In genomic region chr15:47934342-47934741, GRCh38 we compare ENCODE assay signal across 9 cellular contexts.
"Had no signal": no experiment of that assay in that cellular context is flagged by ENCODE, and none has a peak within 500 bp of the region (broad histone marks: within the 10 kb centered on the region; RNA-seq: fewer than 3 reads in every experiment).

No MANE protein-coding gene starts in this region.

- H3K36me3 ChIP-seq: HAP-1 had no signal

- H3K9me3 ChIP-seq: HAP-1 had no signal

- H3K9ac ChIP-seq: GM23248 had no signal

- H3K27ac Mint-ChIP-seq: GM23338, H9, HFFc6 had no signal

- H3K4me3 Mint-ChIP-seq: GM23338, H9, HFFc6 had no signal

- H3K4me2 ChIP-seq: GM23338 had no signal

- H3K4me3 ChIP-seq: GM23248, GM23338, HAP-1 had no signal

- ATAC-seq: GM23338, HCT116 had no signal

- H2AFZ ChIP-seq: GM23248, GM23338 had no signal

- DNase-seq: GM23248, GOT3, H7, H9, HCEC 1CT, HFFc6 had no signal

- H3K27ac ChIP-seq: GM23248 had no signal

- H3K9me3 Mint-ChIP-seq: GM23338, H9, HFFc6 had no signal
